Comparison of ENCODE assay signal across 8 cellular contexts in the genomic region with DNA sequence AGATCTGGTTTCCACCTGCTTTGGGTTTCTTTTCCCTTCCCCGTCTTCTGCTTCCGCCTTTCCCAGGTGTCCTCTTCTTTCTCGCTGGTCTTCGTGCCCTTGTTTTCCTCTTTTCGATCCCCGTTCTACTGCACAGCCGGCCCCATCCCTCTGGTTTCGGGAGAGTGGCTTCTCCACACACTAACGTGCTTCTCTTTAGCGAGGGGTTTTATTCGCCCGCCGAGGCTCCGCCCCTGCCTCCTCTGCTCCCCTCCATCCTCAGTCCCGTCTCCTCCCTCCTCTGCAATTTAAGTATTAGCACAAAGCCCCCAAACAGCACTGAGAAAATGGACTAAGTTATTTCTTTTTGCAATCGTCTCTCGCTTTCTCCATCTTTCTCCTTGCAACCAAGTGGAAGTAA.
DNase-seq lines count a peak whose midpoint lies in the region; ATAC-seq and TF ChIP-seq lines count a peak whose summit lies in the region.

A gene (minus strand): TSS at position 182 of the 400 bp plus-strand sequence. CDS start 746 bp downstream, outside the sequence.

- H3K27me3 ChIP-seq in effector memory CD4-positive, alpha-beta T cell (replicated peaks; ENCODE audit: control insufficient read depth, insufficient read depth, low read length, poor library complexity, severe bottlenecking), result peaks cover 5% of the 10 kb centered on the region
- H3K27me3 ChIP-seq in subcutaneous abdominal adipose tissue (ENCODE audit: control insufficient read depth in 5 of 5, insufficient read depth in 4 of 5, low read length in 5 of 5), result peaks cover 5 to 14% (median 7%) of the 10 kb centered on the region in 5 donors

- TF ChIP-seq CTCF in WI38 (IDR thresholded peaks at IDR 0.05; ENCODE audit: low read depth, low read length), result no peak

- peak; percentile 32 to 44 for ATAC-seq in activated CD4-positive, CD25-positive, alpha-beta regulatory T cell treated with anti-CD3 and anti-CD28 coated beads, Interleukin-2, amount 50 U/mL, for 24 hours
- peak; percentile 46 for ATAC-seq in memory B cell (ENCODE audit: low read depth)

- H3K4me3 ChIP-seq in WI38 (ENCODE audit: low read depth, low read length), result peak within 1 kb of the TSS; percentile 40
- H3K4me3 ChIP-seq in effector memory CD4-positive, alpha-beta T cell (ENCODE audit: insufficient read depth, low read depth, low read length, poor library complexity, severe bottlenecking), result peak within 1 kb of the TSS; percentile 66
- H3K4me3 ChIP-seq in subcutaneous abdominal adipose tissue (ENCODE audit: low read depth in 1 of 5, low read length in 5 of 5), result peak within 1 kb of the TSS; percentile 50 to 74 (median 65)

- H3K36me3 Mint-ChIP-seq in memory B cell, result no peaks in the 10 kb centered on the region

- no peak within 1 kb of the TSS for H3K4me3 Mint-ChIP-seq in memory B cell

- H3K9ac ChIP-seq in subcutaneous abdominal adipose tissue (ENCODE audit: low read length in 5 of 5), result peak within 1 kb of the TSS in 3 of 5 donors; percentile 31 to 62 (median 54)

- H3K27ac ChIP-seq in effector memory CD4-positive, alpha-beta T cell (ENCODE audit: insufficient read depth, low read length, poor library complexity, severe bottlenecking), result no peak within 1 kb of the TSS
- no peak within 1 kb of the TSS for H3K27ac ChIP-seq in subcutaneous abdominal adipose tissue (ENCODE audit: low read depth, low read length)

- no peak within 1 kb of the TSS for H3K27ac Mint-ChIP-seq in memory B cell

- H3K27me3 Mint-ChIP-seq in memory B cell, result peaks cover 6% of the 10 kb centered on the region

- no peaks in the 10 kb centered on the region for H3K9me3 ChIP-seq in effector memory CD4-positive, alpha-beta T cell (ENCODE audit: control insufficient read depth, low read length)
- H3K9me3 ChIP-seq in subcutaneous abdominal adipose tissue (ENCODE audit: control insufficient read depth in 5 of 5, low read length in 5 of 5), result no peaks in the 10 kb centered on the region

- no peak for DNase-seq in activated CD4-positive, CD25-positive, alpha-beta regulatory T cell (lab: John Stamatoyannopoulos, UW)
- DNase-seq in effector memory CD4-positive, alpha-beta T cell, result no peak
- DNase-seq in memory B cell (ENCODE audit: low spot score in 2 of 2), result peak; percentile 16 to 18
- no peak for DNase-seq in NOMO-1 (lab: John Stamatoyannopoulos, UW; ENCODE audit: unreplicated experiment in 2 of 2)
- no peak for DNase-seq in SW 1271 (lab: John Stamatoyannopoulos, UW)

- H3K4me1 Mint-ChIP-seq in memory B cell, result peaks cover 5% of the 10 kb centered on the region

- peaks cover 6% of the 10 kb centered on the region for H3K4me1 ChIP-seq in effector memory CD4-positive, alpha-beta T cell (ENCODE audit: control insufficient read depth, insufficient read depth, low read length, poor library complexity, severe bottlenecking)
- H3K4me1 ChIP-seq in subcutaneous abdominal adipose tissue (ENCODE audit: control insufficient read depth in 5 of 5, insufficient read depth in 5 of 5, low read length in 5 of 5), result peaks cover 0 to 30% (median 27%) of the 10 kb centered on the region in 5 donors

- no peaks in the 10 kb centered on the region for H3K36me3 ChIP-seq in effector memory CD4-positive, alpha-beta T cell (ENCODE audit: control insufficient read depth, insufficient read depth, low read length)
- no peaks in the 10 kb centered on the region for H3K36me3 ChIP-seq in subcutaneous abdominal adipose tissue (ENCODE audit: control insufficient read depth in 5 of 5, insufficient read depth in 5 of 5, low read length in 5 of 5)

- H3K9me3 Mint-ChIP-seq in memory B cell, result no peaks in the 10 kb centered on the region

Comparison
In these comparisons a context has a peak if more than half of its experiments do, and no peak if none do; other contexts are left out.
1. DNase-seq: peak in memory B cell (2 of 2); none in activated CD4-positive, CD25-positive, alpha-beta regulatory T cell (0 of 4), effector memory CD4-positive, alpha-beta T cell (0 of 3), NOMO-1 (0 of 2) and SW 1271 (0 of 2).
2. Peak in every context shown above with its lines, with median percentiles within 50 percentile points of each other: H3K4me3 ChIP-seq.